8 cellular contexts compared by ENCODE assay signal in the genomic region with DNA sequence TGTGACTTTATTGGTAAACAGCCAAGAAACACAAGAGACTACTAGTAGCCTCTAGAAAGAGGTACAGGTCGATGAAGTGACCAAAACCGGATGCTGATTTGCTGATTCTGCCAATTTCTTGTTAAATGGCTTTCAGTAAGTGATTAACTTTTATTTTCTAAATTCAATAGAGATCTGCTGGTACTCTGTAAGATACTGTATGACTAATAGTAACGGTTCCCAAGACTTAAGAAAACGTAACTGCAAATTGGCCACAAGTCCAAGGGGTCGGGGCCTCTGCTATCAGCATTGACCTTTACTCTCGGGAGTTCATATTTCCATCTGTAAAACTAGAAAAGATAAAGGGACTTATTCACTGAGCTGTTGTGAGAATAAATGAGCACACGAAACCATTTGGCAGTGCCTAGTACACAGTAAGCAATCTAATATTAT. TPM values are rescaled to one million over a fixed set of nuclear protein-coding genes. Genes with fewer than 3 reads are reported as not detected.
DNase-seq lines count a peak whose midpoint lies in the region; ATAC-seq, FAIRE-seq and TF ChIP-seq lines count a peak whose summit lies in the region.

No MANE protein-coding gene starts in this region.

- CTCF ChIA-PET in A549 (lab: Yijun Ruan, JAX) = interaction anchor here (3.1 to 5.2 kb wide), 3 partner anchors 9 to 28 kb away, joined by 17 to 62 read pairs (median 21); no protein-coding TSS in a partner anchor

- FAIRE-seq in A549 (lab: Jason Lieb, UNC) = no peak

- no peak overlapping the region for H3K9ac ChIP-seq in iPS-15b (ENCODE audit: low read depth, low read length)

- WGBS in A549 (ENCODE audit: missing lambda C conversion rate) = 76% methylated on average over 7 of the region's 7 CpGs

- no peak for TF ChIP-seq CTCF in A549 (IDR thresholded peaks at IDR 0.05)
- TF ChIP-seq CTCF in GM20000 (IDR thresholded peaks at IDR 0.05; ENCODE audit: extremely low read depth, missing control alignments) = no peak
- TF ChIP-seq CTCF in Peyer's patch (IDR thresholded peaks at IDR 0.05) = no peak

- DNase-seq in A549 (ENCODE audit: low read depth in 1 of 2, low spot score in 1 of 2) (no peak), GM20000 (ENCODE audit: low spot score) (peak; percentile 39), Peyer's patch (peak in 2 of 3 donors; percentile 51 to 70), activated gamma-delta T cell (lab: John Stamatoyannopoulos, UW) (no peak), activated gamma-delta T cell treated with Interleukin-2 at 50 U/mL for 16 hours (no peak), NOMO-1 treated with dmso at 0.1 percent for 144 hours (lab: John Stamatoyannopoulos, UW; ENCODE audit: unreplicated experiment) (no peak)
- no peak for DNase-seq in stimulated activated CD4-positive, alpha-beta T cell treated with anti-CD3 and anti-CD28 coated beads, Interleukin-12 subunit alpha, Interleukin-12 subunit beta, amount 100 ng/mL, for 4 hours

- no peak for ATAC-seq in A549

- H3K4me1 ChIP-seq in A549 = peaks cover 24% of the 10 kb centered on the region
- peaks cover 0 to under 1% (median 0%) of the 10 kb centered on the region in 4 donors for H3K4me1 ChIP-seq in Peyer's patch
- H3K4me1 ChIP-seq in iPS-15b (ENCODE audit: control insufficient read depth, insufficient read depth, low read length) = no peaks in the 10 kb centered on the region

- H3K36me3 ChIP-seq in Peyer's patch = peaks cover 0 to 6% (median 0%) of the 10 kb centered on the region in 3 donors
- H3K36me3 ChIP-seq in iPS-15b (ENCODE audit: control insufficient read depth, insufficient read depth, low read length) = no peaks in the 10 kb centered on the region

- no peak for TF ChIP-seq POLR2A in A549 (IDR thresholded peaks at IDR 0.05; ENCODE audit: low read length)
- TF ChIP-seq POLR2A in Peyer's patch (IDR thresholded peaks at IDR 0.05) = peak; percentile 38 to 53

- H3K4me2 ChIP-seq in A549 = peak overlapping the region; percentile 81

- no peak for TF ChIP-seq EP300 in A549 (IDR thresholded peaks at IDR 0.05)

- peak overlapping the region; percentile 96; the same call in 1 of the 3 replicates for H3K4me3 ChIP-seq in A549
- H3K4me3 ChIP-seq in Peyer's patch = peak overlapping the region in 3 of 4 donors; percentile 84 to 99 (median 87)
- H3K4me3 ChIP-seq in iPS-15b (ENCODE audit: low read depth, low read length) = peak overlapping the region; percentile 87

- no peak for TF ChIP-seq RAD21 in A549 (conservative IDR thresholded peaks at IDR 0.05 in 1 of 2, IDR thresholded peaks at IDR 0.05 in 1 of 2)

- no peaks in the 10 kb centered on the region for H3K9me3 ChIP-seq in A549
- H3K9me3 ChIP-seq in Peyer's patch = no peaks in the 10 kb centered on the region
- H3K9me3 ChIP-seq in iPS-15b (ENCODE audit: control insufficient read depth, insufficient read depth, low read length) = no peaks in the 10 kb centered on the region

- H3K27me3 ChIP-seq in Peyer's patch (no peaks in the 10 kb centered on the region), iPS-15b (ENCODE audit: control insufficient read depth, insufficient read depth, low read length) (no peaks in the 10 kb centered on the region)

- H3K27ac ChIP-seq in A549 = no peak overlapping the region
- H3K27ac ChIP-seq in Peyer's patch = peak overlapping the region in 2 of 4 donors; percentile 11 to 34

- POLR2A ChIA-PET in A549 (lab: Yijun Ruan, JAX) = interaction anchor here (0.7 to 1.8 kb wide), 3 partner anchors 9 to 150 kb away, joined by 3 to 12 read pairs (median 4); no protein-coding TSS in a partner anchor

TF ChIP-seq in A549, 52 proteins besides CTCF, POLR2A, EP300 and RAD21:
- peak; percentile 66 for TF ChIP-seq MAFK (IDR thresholded peaks at IDR 0.05; ENCODE audit: partially characterized antibody)
- no peak for TF ChIP-seq HOXB13 (CRISPR knock-in tag; IDR thresholded peaks at IDR 0.05; ENCODE audit: low read depth)
TF ChIP-seq in A549: peak in this region for 1.

RNA-seq across cellular contexts. Expression of a gene that starts 1.4 kb away (rescaled TPM):
- 28.7 and 46.4 TPM in 2 replicates for polyA plus RNA-seq in A549 (2011; rRNA removed)
- 11.1 and 11.6 TPM in 2 replicates for polyA plus RNA-seq in A549 (2012; cell fraction: cytosol; rRNA removed)
- 4.5 and 8.4 TPM in 2 replicates for polyA plus RNA-seq in A549 (2012; cell fraction: nucleus; rRNA removed)
- polyA plus RNA-seq in A549 (2017; fragmentation: RNase III; extraction: RNeasy Plus Mini Kit Qiagen cat#74134 plus additional on column Dnase treatment) = 29.1 to 31.7 TPM (median 29.4 TPM) in 3 replicates
- polyA minus RNA-seq in A549 (2011; rRNA and poly(A)+ RNA removed) = 5.9 and 7.4 TPM in 2 replicates
- total RNA-seq in Peyer's patch = 100 to 1,000 TPM in 3 of 4 donors, 10 to 100 TPM in 1; 20.6 to 204 (median 149) TPM

Comparison
In these comparisons a context has a peak if more than half of its experiments do, and no peak if none do; other contexts are left out.
1. DNase-seq: peak in GM20000 (single experiment) and Peyer's patch (2 of 3); none in A549 (0 of 2), activated gamma-delta T cell (single experiment), activated gamma-delta T cell treated with Interleukin-2 at 50 U/mL for 16 hours (single experiment), stimulated activated CD4-positive, alpha-beta T cell treated with anti-CD3 and anti-CD28 coated beads, Interleukin-12 subunit alpha, Interleukin-12 subunit beta, amount 100 ng/mL, for 4 hours (single experiment) and NOMO-1 treated with dmso at 0.1 percent for 144 hours (single experiment).
2. Peak in every context shown above with its lines, with median percentiles within 50 percentile points of each other: H3K4me3 ChIP-seq.